ENCODE assay signal across 2 cellular contexts in the genomic region with DNA sequence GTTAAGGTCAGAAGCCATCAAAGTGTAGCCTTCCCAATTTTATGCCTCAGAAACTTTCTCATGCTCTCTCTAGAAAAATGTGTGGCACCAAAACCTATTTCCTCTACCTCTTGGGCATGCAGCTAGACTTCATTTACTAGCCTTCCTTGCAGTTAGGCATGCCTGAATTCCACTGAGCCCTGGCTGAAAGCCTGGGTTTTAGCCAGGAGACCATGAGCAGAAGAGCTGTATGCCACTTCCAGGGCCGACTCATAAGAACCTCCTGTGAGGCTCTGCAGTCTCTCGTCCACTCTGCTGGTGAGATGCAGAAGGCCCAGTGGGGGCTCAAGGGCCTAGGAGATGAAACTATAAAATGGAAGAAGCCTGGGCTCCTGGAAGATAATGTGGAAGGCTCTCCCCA.
TF ChIP-seq lines count a peak whose summit lies in the region.

No MANE protein-coding gene starts in this region.

TF ChIP-seq in A549, 52 proteins besides CTCF, POLR2A, EP300 and RAD21:
- no peak for TF ChIP-seq JUN (IDR thresholded peaks at IDR 0.05)
- no peak for TF ChIP-seq RFX5 (IDR thresholded peaks at IDR 0.05)
- TF ChIP-seq NR3C1 (IDR thresholded peaks at IDR 0.05): no peak
- no peak for TF ChIP-seq MAFK (IDR thresholded peaks at IDR 0.05; ENCODE audit: partially characterized antibody)
- TF ChIP-seq ZSCAN20 (CRISPR knock-in tag; IDR thresholded peaks at IDR 0.05): no peak
- no peak for TF ChIP-seq CBX2 (IDR thresholded peaks at IDR 0.05; ENCODE audit: borderline replicate concordance, low read depth)
- no peak for TF ChIP-seq ZC3H11A (IDR thresholded peaks at IDR 0.05)
- TF ChIP-seq, protein P1, sequence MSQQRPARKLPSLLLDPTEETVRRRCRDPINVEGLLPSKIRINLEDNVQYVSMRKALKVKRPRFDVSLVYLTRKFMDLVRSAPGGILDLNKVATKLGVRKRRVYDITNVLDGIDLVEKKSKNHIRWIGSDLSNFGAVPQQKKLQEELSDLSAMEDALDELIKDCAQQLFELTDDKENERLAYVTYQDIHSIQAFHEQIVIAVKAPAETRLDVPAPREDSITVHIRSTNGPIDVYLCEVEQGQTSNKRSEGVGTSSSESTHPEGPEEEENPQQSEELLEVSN (IDR thresholded peaks at IDR 0.05; ENCODE audit: borderline replicate concordance, low read depth): no peak
- TF ChIP-seq, protein P2, sequence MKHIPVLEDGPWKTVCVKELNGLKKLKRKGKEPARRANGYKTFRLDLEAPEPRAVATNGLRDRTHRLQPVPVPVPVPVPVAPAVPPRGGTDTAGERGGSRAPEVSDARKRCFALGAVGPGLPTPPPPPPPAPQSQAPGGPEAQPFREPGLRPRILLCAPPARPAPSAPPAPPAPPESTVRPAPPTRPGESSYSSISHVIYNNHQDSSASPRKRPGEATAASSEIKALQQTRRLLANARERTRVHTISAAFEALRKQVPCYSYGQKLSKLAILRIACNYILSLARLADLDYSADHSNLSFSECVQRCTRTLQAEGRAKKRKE (CRISPR knock-in tag; IDR thresholded peaks at IDR 0.05; ENCODE audit: low read depth): no peak
- TF ChIP-seq, protein P3, sequence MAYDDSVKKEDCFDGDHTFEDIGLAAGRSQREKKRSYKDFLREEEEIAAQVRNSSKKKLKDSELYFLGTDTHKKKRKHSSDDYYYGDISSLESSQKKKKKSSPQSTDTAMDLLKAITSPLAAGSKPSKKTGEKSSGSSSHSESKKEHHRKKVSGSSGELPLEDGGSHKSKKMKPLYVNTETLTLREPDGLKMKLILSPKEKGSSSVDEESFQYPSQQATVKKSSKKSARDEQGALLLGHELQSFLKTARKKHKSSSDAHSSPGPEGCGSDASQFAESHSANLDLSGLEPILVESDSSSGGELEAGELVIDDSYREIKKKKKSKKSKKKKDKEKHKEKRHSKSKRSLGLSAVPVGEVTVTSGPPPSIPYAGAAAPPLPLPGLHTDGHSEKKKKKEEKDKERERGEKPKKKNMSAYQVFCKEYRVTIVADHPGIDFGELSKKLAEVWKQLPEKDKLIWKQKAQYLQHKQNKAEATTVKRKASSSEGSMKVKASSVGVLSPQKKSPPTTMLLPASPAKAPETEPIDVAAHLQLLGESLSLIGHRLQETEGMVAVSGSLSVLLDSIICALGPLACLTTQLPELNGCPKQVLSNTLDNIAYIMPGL (CRISPR knock-in tag; IDR thresholded peaks at IDR 0.05; ENCODE audit: borderline replicate concordance): no peak
- no peak for TF ChIP-seq CHD4 (IDR thresholded peaks at IDR 0.05; ENCODE audit: borderline replicate concordance)
- TF ChIP-seq RNF2 (IDR thresholded peaks at IDR 0.05; ENCODE audit: borderline replicate concordance, low read depth): no peak
- TF ChIP-seq, protein P4, sequence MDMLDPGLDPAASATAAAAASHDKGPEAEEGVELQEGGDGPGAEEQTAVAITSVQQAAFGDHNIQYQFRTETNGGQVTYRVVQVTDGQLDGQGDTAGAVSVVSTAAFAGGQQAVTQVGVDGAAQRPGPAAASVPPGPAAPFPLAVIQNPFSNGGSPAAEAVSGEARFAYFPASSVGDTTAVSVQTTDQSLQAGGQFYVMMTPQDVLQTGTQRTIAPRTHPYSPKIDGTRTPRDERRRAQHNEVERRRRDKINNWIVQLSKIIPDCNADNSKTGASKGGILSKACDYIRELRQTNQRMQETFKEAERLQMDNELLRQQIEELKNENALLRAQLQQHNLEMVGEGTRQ (IDR thresholded peaks at IDR 0.05): no peak
- no peak for TF ChIP-seq ZNF302 (CRISPR knock-in tag; IDR thresholded peaks at IDR 0.05)
- no peak for TF ChIP-seq TFCP2L1 (CRISPR knock-in tag; IDR thresholded peaks at IDR 0.05)
- no peak for TF ChIP-seq POLR2AphosphoS2 (conservative IDR thresholded peaks at IDR 0.05; ENCODE audit: low read length)

TF ChIP-seq in IMR-90, 13 proteins besides CTCF, POLR2A, EP300 and RAD21:
- TF ChIP-seq, protein P5, sequence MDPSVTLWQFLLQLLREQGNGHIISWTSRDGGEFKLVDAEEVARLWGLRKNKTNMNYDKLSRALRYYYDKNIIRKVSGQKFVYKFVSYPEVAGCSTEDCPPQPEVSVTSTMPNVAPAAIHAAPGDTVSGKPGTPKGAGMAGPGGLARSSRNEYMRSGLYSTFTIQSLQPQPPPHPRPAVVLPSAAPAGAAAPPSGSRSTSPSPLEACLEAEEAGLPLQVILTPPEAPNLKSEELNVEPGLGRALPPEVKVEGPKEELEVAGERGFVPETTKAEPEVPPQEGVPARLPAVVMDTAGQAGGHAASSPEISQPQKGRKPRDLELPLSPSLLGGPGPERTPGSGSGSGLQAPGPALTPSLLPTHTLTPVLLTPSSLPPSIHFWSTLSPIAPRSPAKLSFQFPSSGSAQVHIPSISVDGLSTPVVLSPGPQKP (IDR thresholded peaks at IDR 0.05; ENCODE audit: borderline replicate concordance, low read depth, low read length): no peak
- no peak for TF ChIP-seq MAFK (IDR thresholded peaks at IDR 0.05; ENCODE audit: low read depth, low read length)
- TF ChIP-seq MAZ (IDR thresholded peaks at IDR 0.05; ENCODE audit: borderline replicate concordance, low read depth, low read length): no peak
- TF ChIP-seq RCOR1 (IDR thresholded peaks at IDR 0.05; ENCODE audit: insufficient replicate concordance, low read length): no peak
- TF ChIP-seq FOS (IDR thresholded peaks at IDR 0.05; ENCODE audit: low read depth, low read length): no peak
- TF ChIP-seq MXI1 (IDR thresholded peaks at IDR 0.05; ENCODE audit: borderline replicate concordance, low read depth, low read length): no peak
- no peak for TF ChIP-seq CEBPB (IDR thresholded peaks at IDR 0.05; ENCODE audit: low read depth, low read length)
- no peak for TF ChIP-seq SMC3 (IDR thresholded peaks at IDR 0.05; ENCODE audit: low read depth, low read length)
- no peak for TF ChIP-seq BHLHE40 (IDR thresholded peaks at IDR 0.05; ENCODE audit: low read depth, low read length)
- TF ChIP-seq RFX5 (IDR thresholded peaks at IDR 0.05; ENCODE audit: low read depth, low read length): no peak
- TF ChIP-seq CHD1 (IDR thresholded peaks at IDR 0.05; ENCODE audit: low read depth, low read length): no peak
- TF ChIP-seq, protein P4 (IDR thresholded peaks at IDR 0.05; ENCODE audit: low read depth, low read length): no peak
- TF ChIP-seq NFE2L2 (IDR thresholded peaks at IDR 0.05; ENCODE audit: low read depth, low read length): no peak
